Comparison of ENCODE assay signal across 8 cellular contexts in the genomic region with DNA sequence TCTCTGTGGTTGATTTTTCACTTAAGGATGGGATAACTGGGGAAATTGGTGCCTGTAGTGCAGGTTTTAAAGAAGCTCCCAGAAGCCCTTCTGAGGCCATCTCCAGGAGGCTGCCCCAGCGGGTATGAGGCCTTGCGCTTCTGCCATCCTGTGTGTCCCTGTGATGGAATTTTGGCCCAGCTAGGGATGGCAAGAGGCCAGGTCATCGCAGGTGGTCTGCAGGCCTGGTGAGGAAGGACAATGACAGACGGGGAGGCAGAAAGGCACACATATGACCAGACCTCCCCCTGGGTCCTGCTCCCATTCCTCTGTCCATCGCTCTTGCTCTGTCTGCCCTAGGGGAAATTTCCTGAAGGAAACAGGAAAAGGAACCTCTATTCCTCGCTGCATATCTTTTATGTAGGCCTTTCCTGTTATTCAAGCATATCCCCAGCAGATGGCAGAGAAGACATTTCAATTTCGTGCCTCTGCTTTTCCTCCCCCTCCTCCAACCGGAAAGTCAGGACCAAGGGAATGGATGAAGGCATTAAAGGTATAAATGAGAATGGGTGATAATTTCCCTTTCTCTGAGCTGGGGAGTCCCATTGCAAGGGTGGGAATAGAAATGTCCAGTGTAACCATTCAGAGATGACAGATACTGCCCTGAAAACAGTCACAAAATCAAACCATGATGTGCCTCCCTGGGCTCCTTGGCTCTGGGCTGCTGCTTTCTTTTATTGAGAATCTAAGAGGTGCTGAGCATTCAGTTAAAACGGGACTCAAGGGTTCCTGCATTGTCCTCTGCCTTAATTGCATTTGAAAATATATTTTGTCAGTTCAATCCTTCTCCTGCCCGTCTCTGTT. TPM values are rescaled to one million over a fixed set of nuclear protein-coding genes. Genes with fewer than 3 reads are reported as not detected.
DNase-seq lines count a peak whose midpoint lies in the region; ATAC-seq and TF ChIP-seq lines count a peak whose summit lies in the region.

No MANE protein-coding gene starts in this region.

- no peaks in the 10 kb centered on the region for H3K9me3 Mint-ChIP-seq in CD8-positive, alpha-beta T cell

- H2AFZ ChIP-seq in SU-DHL-6 (ENCODE audit: low read depth, low read length, severe bottlenecking): no peak overlapping the region

- H3K79me2 ChIP-seq in SU-DHL-6 (ENCODE audit: insufficient read depth, low read length): no peaks in the 10 kb centered on the region

- no peak overlapping the region for H3K9ac ChIP-seq in SU-DHL-6 (ENCODE audit: low read length)

- no peaks in the 10 kb centered on the region for H3K27me3 ChIP-seq in CD8-positive, alpha-beta T cell (ENCODE audit: insufficient read depth, low read length)
- H3K27me3 ChIP-seq in SU-DHL-6 (ENCODE audit: low read length): no peaks in the 10 kb centered on the region

- no peaks in the 10 kb centered on the region for H3K9me2 ChIP-seq in SU-DHL-6 (replicated peaks; ENCODE audit: insufficient read depth, low read length)

- H3K4me1 ChIP-seq in CD8-positive, alpha-beta T cell (ENCODE audit: insufficient read depth, low read length): peaks cover 53% of the 10 kb centered on the region

- no peaks in the 10 kb centered on the region for H3K9me3 ChIP-seq in CD8-positive, alpha-beta T cell (ENCODE audit: low read length)
- H3K9me3 ChIP-seq in SU-DHL-6 (ENCODE audit: insufficient read depth, low read length): no peaks in the 10 kb centered on the region
- H3K9me3 ChIP-seq in T-helper 17 cell (ENCODE audit: control insufficient read depth, low read length, poor library complexity, severe bottlenecking): no peaks in the 10 kb centered on the region

- H3K27ac Mint-ChIP-seq in CD8-positive, alpha-beta T cell: peak overlapping the region; percentile 77
- no peak overlapping the region for H3K27ac Mint-ChIP-seq in T-helper 17 cell

- H3K4me2 ChIP-seq in SU-DHL-6 (ENCODE audit: low read depth, low read length, poor library complexity, severe bottlenecking): no peak overlapping the region

- H3K4me3 Mint-ChIP-seq in CD8-positive, alpha-beta T cell: peak overlapping the region; percentile 26
- no peak overlapping the region for H3K4me3 Mint-ChIP-seq in T-helper 17 cell

- H3F3A ChIP-seq in SU-DHL-6 (ENCODE audit: insufficient read depth): no peaks in the 10 kb centered on the region

- TF ChIP-seq CTCF in CD8-positive, alpha-beta T cell (IDR thresholded peaks at IDR 0.05): peak; percentile 79
- TF ChIP-seq CTCF in SU-DHL-6 (IDR thresholded peaks at IDR 0.05; ENCODE audit: insufficient read depth, low read length, poor library complexity, severe bottlenecking): peak; percentile 54

- no peaks in the 10 kb centered on the region for H4K20me1 ChIP-seq in SU-DHL-6 (ENCODE audit: low read depth, low read length)

- POLR2A ChIA-PET in CD8-positive, alpha-beta T cell (lab: Charles Lee): no interaction called here

- H3K27me3 Mint-ChIP-seq in CD8-positive, alpha-beta T cell (ENCODE audit: low read depth): peaks cover 19% of the 10 kb centered on the region
- peaks cover 31% of the 10 kb centered on the region for H3K27me3 Mint-ChIP-seq in T-helper 17 cell

- CTCF ChIA-PET in CD8-positive, alpha-beta T cell (lab: Charles Lee): interaction anchor here (0.7 to 2.5 kb wide), 29 partner anchors 9 to 352 kb away, joined by 3 to 48 read pairs (median 4); partner anchors contain the start of gene HLA-F

- no peak overlapping the region for H3K27ac ChIP-seq in CD8-positive, alpha-beta T cell (ENCODE audit: low read depth, low read length)
- no peak overlapping the region for H3K27ac ChIP-seq in SU-DHL-6 (ENCODE audit: low read depth, low read length)

- no peaks in the 10 kb centered on the region for H3K36me3 Mint-ChIP-seq in CD8-positive, alpha-beta T cell
- no peaks in the 10 kb centered on the region for H3K36me3 Mint-ChIP-seq in T-helper 17 cell (ENCODE audit: low read depth)

- peaks cover 55% of the 10 kb centered on the region for H3K4me1 Mint-ChIP-seq in CD8-positive, alpha-beta T cell (ENCODE audit: low read depth)
- peaks cover 25% of the 10 kb centered on the region for H3K4me1 Mint-ChIP-seq in T-helper 17 cell

- intact Hi-C loops in CD8-positive, alpha-beta T cell (cut with DNase I, micrococcal nuclease): loop anchor here (1.0 to 5.0 kb wide), 7 partner anchors 33 to 308 kb away; no protein-coding TSS in a partner anchor

- no peak for DNase-seq in CD8-positive, alpha-beta T cell
- peak; percentile 38 for DNase-seq in HCEC 1CT
- peak; percentile 57 for DNase-seq in glomerular visceral epithelial cell (ENCODE audit: extremely low spot score)
- peak; percentile 79 for DNase-seq in pons (ENCODE audit: low spot score)
- no peak for DNase-seq in T-helper 17 cell

- no peak for ATAC-seq in CD8-positive, alpha-beta T cell
- no peak for ATAC-seq in HG03521 (IDR thresholded peaks at IDR 0.05; ENCODE audit: unreplicated experiment)
- ATAC-seq in GM21619 (IDR thresholded peaks at IDR 0.05; ENCODE audit: unreplicated experiment): no peak
- ATAC-seq in T-helper 17 cell: no peak

- H3K4me3 ChIP-seq in CD8-positive, alpha-beta T cell (ENCODE audit: low read depth, low read length): no peak overlapping the region
- H3K4me3 ChIP-seq in SU-DHL-6 (ENCODE audit: insufficient read depth, low read length, poor library complexity, severe bottlenecking): no peak overlapping the region

- no peaks in the 10 kb centered on the region for H3K36me3 ChIP-seq in CD8-positive, alpha-beta T cell (ENCODE audit: insufficient read depth, low read length)
- H3K36me3 ChIP-seq in SU-DHL-6 (ENCODE audit: low read length): no peaks in the 10 kb centered on the region

RNA-seq across cellular contexts. Expression of gene HLA-F, which starts 17.6 kb away (rescaled TPM):
- total RNA-seq in CD8-positive, alpha-beta T cell: 100 to 1,000 TPM; 378 to 382 TPM
- 100 to 1,000 TPM; 629 to 717 TPM for total RNA-seq in T-helper 17 cell

RNA-seq across cellular contexts. Expression of gene ZFP57, which starts 24.7 kb away (rescaled TPM):
- total RNA-seq in CD8-positive, alpha-beta T cell: not detected
- total RNA-seq in T-helper 17 cell: 1 to 10 TPM in 1 of 2 donors, not detected in 1; 3.1 TPM

RNA-seq across cellular contexts. Expression of gene MOG, which starts 48.7 kb away (rescaled TPM):
- total RNA-seq in CD8-positive, alpha-beta T cell: not detected
- not detected for total RNA-seq in T-helper 17 cell

Comparison
In these comparisons a context has a peak if more than half of its experiments do, and no peak if none do; other contexts are left out.
1. DNase-seq: peak in HCEC 1CT (single experiment), glomerular visceral epithelial cell (single experiment) and pons (single experiment); none in CD8-positive, alpha-beta T cell (0 of 7) and T-helper 17 cell (0 of 3).